ENCODE assay signal across 8 cellular contexts in the genomic region with DNA sequence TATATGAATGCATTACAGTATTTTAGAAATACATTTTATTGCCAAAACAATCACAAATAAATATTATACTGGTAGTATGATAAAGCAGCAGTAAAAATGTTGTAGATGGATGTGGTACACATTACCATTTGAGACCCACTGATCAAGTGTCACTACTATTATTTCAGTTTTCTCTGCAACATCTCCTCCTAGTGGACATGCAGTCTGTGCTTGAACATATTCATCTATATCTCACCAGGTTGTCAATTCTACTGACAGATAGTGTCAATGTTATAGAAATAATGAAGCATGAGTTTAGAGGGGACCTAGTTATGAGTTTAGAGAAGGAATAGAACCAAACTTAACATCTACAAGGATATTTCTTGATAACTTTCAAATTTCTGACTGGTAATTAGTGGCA. TPM values are rescaled to one million over a fixed set of nuclear protein-coding genes. Genes with fewer than 3 reads are reported as not detected.
A peak's percentile ranks its signal among the peaks of the same experiment; 100 is the strongest.
DNase-seq lines count a peak whose midpoint lies in the region; TF ChIP-seq lines count a peak whose summit lies in the region.

No MANE protein-coding gene starts in this region.

- no peaks in the 10 kb centered on the region for H3K4me1 ChIP-seq in neural progenitor cell

- H3K4me2 ChIP-seq in neural progenitor cell, result no peak overlapping the region

- no peak overlapping the region for H2AFZ ChIP-seq in neural progenitor cell (replicated peaks)

- H3K9me3 ChIP-seq in neural progenitor cell (ENCODE audit: low read depth), result peaks cover 4% of the 10 kb centered on the region

- peak; percentile 72 for TF ChIP-seq CTCF in LNCAP (IDR thresholded peaks at IDR 0.05)
- TF ChIP-seq CTCF in cardiac fibroblast (IDR thresholded peaks at IDR 0.05; ENCODE audit: low read depth, low read length), result peak; percentile 52
- TF ChIP-seq CTCF in neural progenitor cell (IDR thresholded peaks at IDR 0.05), result peak; percentile 40

- H3K9me3 Mint-ChIP-seq in neural progenitor cell, result peaks cover 27% of the 10 kb centered on the region

- no peaks in the 10 kb centered on the region for H3K36me3 ChIP-seq in neural progenitor cell

- no peaks in the 10 kb centered on the region for H3K79me2 ChIP-seq in neural progenitor cell (ENCODE audit: low read depth)

- H3F3A ChIP-seq in neural progenitor cell (ENCODE audit: low read depth), result no peaks in the 10 kb centered on the region

- H3K4me3 ChIP-seq in cardiac fibroblast (replicated peaks in 1 of 2; ENCODE audit: low read depth in 2 of 2, low read length in 2 of 2) (no peak overlapping the region), neural progenitor cell (no peak overlapping the region)

- H3K27ac Mint-ChIP-seq in neural progenitor cell, result no peak overlapping the region

- H4K20me1 ChIP-seq in neural progenitor cell (ENCODE audit: low read depth), result no peaks in the 10 kb centered on the region

- H3K27ac ChIP-seq in neural progenitor cell, result no peak overlapping the region

- H3K4me1 Mint-ChIP-seq in neural progenitor cell, result no peaks in the 10 kb centered on the region

- no peaks in the 10 kb centered on the region for H3K27me3 ChIP-seq in neural progenitor cell

- no peak overlapping the region for H3K4me3 Mint-ChIP-seq in neural progenitor cell

- H3K27me3 Mint-ChIP-seq in neural progenitor cell (ENCODE audit: insufficient read depth, low read depth), result peaks cover 2% of the 10 kb centered on the region

- no peak overlapping the region for H3K9ac ChIP-seq in neural progenitor cell

- peaks cover 14% of the 10 kb centered on the region for H3K36me3 Mint-ChIP-seq in neural progenitor cell

- peak; percentile 17 for DNase-seq in DMS 273 (lab: John Stamatoyannopoulos, UW; ENCODE audit: unreplicated experiment)
- no peak for DNase-seq in DMS 273 treated with DMSO at 0.1 percent for 48 hours (lab: John Stamatoyannopoulos, UW)
- peak; percentile 4 to 44 for DNase-seq in cardiac fibroblast (ENCODE audit: low read depth in 2 of 2)
- DNase-seq in neural progenitor cell (ENCODE audit: low spot score), result no peak
- no peak for DNase-seq in stimulated activated CD4-positive, alpha-beta T cell treated with anti-CD3 and anti-CD28 coated beads, Interleukin-2, amount 100 ng/mL, for 48 hours
- no peak for DNase-seq in NCI-H146 treated with DMSO at 0.1 percent for 48 hours (lab: John Stamatoyannopoulos, UW; ENCODE audit: unreplicated experiment)
- no peak for DNase-seq in SKM-1 (lab: John Stamatoyannopoulos, UW; ENCODE audit: unreplicated experiment)

RNA-seq across cellular contexts. Expression of a gene that starts 39.2 kb away (rescaled TPM):
- 2.1 and 5.5 TPM in 2 replicates for total RNA-seq in neural progenitor cell (ENCODE audit: low replicate concordance)

Comparison
In these comparisons a context has a peak if more than half of its experiments do, and no peak if none do; other contexts are left out.
1. DNase-seq: peak in DMS 273 (single experiment) and cardiac fibroblast (2 of 2); none in DMS 273 treated with DMSO at 0.1 percent for 48 hours (single experiment), neural progenitor cell (single experiment), stimulated activated CD4-positive, alpha-beta T cell treated with anti-CD3 and anti-CD28 coated beads, Interleukin-2, amount 100 ng/mL, for 48 hours (0 of 2), NCI-H146 treated with DMSO at 0.1 percent for 48 hours (single experiment) and SKM-1 (single experiment).
2. Peak in every context shown above with its lines, with median percentiles within 50 percentile points of each other: CTCF ChIP-seq.